Comparison of ENCODE assay signal across 9 cellular contexts in the genomic region with DNA sequence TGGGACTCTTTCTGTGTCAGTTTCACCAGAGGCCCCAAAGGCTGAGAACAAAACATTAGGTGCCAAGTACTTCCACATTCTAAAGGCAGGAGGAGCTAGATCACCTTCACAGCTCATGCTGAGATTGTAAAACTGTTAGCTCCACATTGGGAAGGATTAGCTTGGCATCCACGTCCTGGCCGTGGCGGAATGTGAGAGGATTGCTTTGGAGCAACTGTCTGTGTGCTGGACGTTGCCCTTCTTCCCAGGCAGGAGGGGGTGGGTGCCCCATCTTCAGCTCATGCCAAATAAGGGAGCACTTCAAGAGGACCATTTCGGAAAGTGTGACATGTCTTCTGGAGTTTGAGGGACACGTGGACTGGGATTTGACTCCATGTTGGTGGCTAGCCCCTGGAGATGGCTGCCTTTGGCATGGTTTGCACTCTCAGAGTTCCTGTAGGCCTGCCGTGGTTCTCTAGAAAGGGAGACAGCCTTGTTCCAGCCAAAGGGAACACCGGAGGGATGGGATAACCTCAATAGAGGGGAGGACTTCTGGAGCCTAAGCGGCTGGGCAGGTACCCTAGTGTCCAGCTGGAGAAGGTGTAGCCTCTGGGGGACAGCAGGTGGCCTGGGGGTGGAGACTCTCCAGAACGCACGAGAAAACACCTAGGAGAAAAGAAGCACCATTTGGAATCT. TPM values are rescaled to one million over a fixed set of nuclear protein-coding genes. Genes with fewer than 3 reads are reported as not detected.
DNase-seq lines count a peak whose midpoint lies in the region; ATAC-seq and TF ChIP-seq lines count a peak whose summit lies in the region.
"Had no signal": no experiment of that assay in that cellular context is flagged by ENCODE, and none has a peak within 500 bp of the region (broad histone marks: within the 10 kb centered on the region; RNA-seq: fewer than 3 reads in every experiment).

No MANE protein-coding gene starts in this region.

- POLR2A ChIA-PET in HEK293T (lab: Yijun Ruan, JAX), result interaction anchor here (1.1 kb wide), 1 partner anchor 19 kb away, joined by 7 read pairs; no protein-coding TSS in a partner anchor

- no peaks in the 10 kb centered on the region for H3K27me3 ChIP-seq in WERI-Rb-1 (ENCODE audit: insufficient read depth, low read depth, severe bottlenecking)

- H3K4me3 ChIP-seq in WERI-Rb-1 (ENCODE audit: low read depth, low read length), result no peak overlapping the region

- TF ChIP-seq CTCF in WERI-Rb-1 (IDR thresholded peaks at IDR 0.05; ENCODE audit: low read depth, low read length), result peak; percentile 45

- CTCF ChIA-PET in HEK293T (lab: Yijun Ruan, JAX), result interaction anchor here (0.7 to 1.4 kb wide), 5 partner anchors 8 to 113 kb away, joined by 3 to 5 read pairs (median 4); no protein-coding TSS in a partner anchor

- H3K36me3 ChIP-seq in WERI-Rb-1, result no peaks in the 10 kb centered on the region

- no peak overlapping the region for H3K27ac ChIP-seq in WERI-Rb-1

- DNase-seq in D341Med (ENCODE audit: low spot score) (peak; percentile 52), HEK293T (ENCODE audit: extremely low spot score) (peak; percentile 69), WERI-Rb-1 (no peak), left colon (no peak), NCI-H1105 (lab: John Stamatoyannopoulos, UW) (no peak), LoVo (ENCODE audit: low spot score) (no peak), CD1c-positive myeloid dendritic cell (ENCODE audit: extremely low spot score) (no peak)
- DNase-seq: activated naive CD8-positive, alpha-beta T cell treated with anti-CD3 and anti-CD28 coated beads, Interleukin-2, amount 10 ng/mL, durations not matched to agents 7 days and 5 days had no signal

- ATAC-seq in left colon, result peak; percentile 77
- ATAC-seq in HG02852 (IDR thresholded peaks at IDR 0.05; ENCODE audit: unreplicated experiment), result no peak

- intact Hi-C loops in left colon (cut with DNase I, micrococcal nuclease), result no loop called here

- no peaks in the 10 kb centered on the region for H3K9me3 ChIP-seq in WERI-Rb-1 (ENCODE audit: severe bottlenecking)

TF ChIP-seq in HEK293T, 16 proteins besides CTCF, POLR2A, EP300 and RAD21:
- no peak for TF ChIP-seq CTBP1 (IDR thresholded peaks at IDR 0.05; ENCODE audit: borderline replicate concordance)
- no peak for TF ChIP-seq PKNOX1 (IDR thresholded peaks at IDR 0.05)
- TF ChIP-seq BHLHE40 (IDR thresholded peaks at IDR 0.05; ENCODE audit: borderline replicate concordance), result no peak
- TF ChIP-seq L3MBTL2 (conservative IDR thresholded peaks at IDR 0.05), result no peak
- TF ChIP-seq SUZ12 (IDR thresholded peaks at IDR 0.05), result no peak
- no peak for TF ChIP-seq TARDBP (IDR thresholded peaks at IDR 0.05)
- TF ChIP-seq HDGF (IDR thresholded peaks at IDR 0.05; ENCODE audit: borderline replicate concordance), result no peak
- no peak for TF ChIP-seq LEF1 (IDR thresholded peaks at IDR 0.05; ENCODE audit: borderline replicate concordance)
- TF ChIP-seq ARNT (IDR thresholded peaks at IDR 0.05), result no peak
- TF ChIP-seq NFRKB (IDR thresholded peaks at IDR 0.05), result no peak
- TF ChIP-seq FOXK2 (IDR thresholded peaks at IDR 0.05), result no peak

RNA-seq across cellular contexts. Expression of gene FMC1, which starts 19.9 kb away (rescaled TPM):
- 10 to 100 TPM; 18.8 to 23.5 TPM for total RNA-seq in left colon

RNA-seq across cellular contexts. Expression of gene LUC7L2, which starts 38.5 kb away (rescaled TPM):
- 10 to 100 TPM; 70.0 to 70.8 TPM for total RNA-seq in left colon

Comparison
In these comparisons a context has a peak if more than half of its experiments do, and no peak if none do; other contexts are left out.
1. DNase-seq: peak in D341Med (single experiment) and HEK293T (single experiment); none in WERI-Rb-1 (single experiment), left colon (0 of 2), NCI-H1105 (single experiment), LoVo (single experiment) and CD1c-positive myeloid dendritic cell (single experiment).